In genomic region chr5:64323591-64323990, GRCh38 we compare ENCODE assay signal across 9 cellular contexts.
"Had no signal": no experiment of that assay in that cellular context is flagged by ENCODE, and none has a peak within 500 bp of the region (broad histone marks: within the 10 kb centered on the region; RNA-seq: fewer than 3 reads in every experiment).

No MANE protein-coding gene starts in this region.

- H3K4me1 ChIP-seq: HAP-1 had no signal

- H3K4me3 ChIP-seq: HAP-1, K562 had no signal

- H3K9me3 ChIP-seq: HAP-1 had no signal

- ATAC-seq: HCT116, K562 had no signal

- H3K27ac ChIP-seq: HL-60 had no signal

- H3K36me3 ChIP-seq: HAP-1 had no signal

- DNase-seq: GOT3, H7, HFFc6, IMR-90, KG1 had no signal
